In the genomic region with DNA sequence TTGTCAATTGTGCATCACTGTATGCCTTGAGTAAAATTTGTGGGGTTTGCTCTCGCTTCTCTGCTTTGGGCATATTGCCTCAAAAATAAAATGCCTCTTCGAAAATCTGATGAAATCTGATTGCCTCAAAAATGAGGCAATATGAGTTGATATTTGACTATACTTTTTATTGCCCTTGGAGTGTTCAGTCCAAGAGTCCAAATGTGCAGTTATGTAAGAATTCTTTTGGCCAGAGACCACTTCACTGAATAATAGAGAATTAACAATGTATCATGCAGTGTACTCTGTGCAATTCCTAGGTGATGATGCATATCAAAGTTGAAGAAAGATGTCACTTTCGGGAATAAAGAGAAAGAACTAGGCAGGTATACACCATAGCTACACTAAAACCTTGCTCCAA, we compare ENCODE assay signal across 19 cellular contexts.
"Had no signal": no experiment of that assay in that cellular context is flagged by ENCODE, and none has a peak within 500 bp of the region (broad histone marks: within the 10 kb centered on the region; RNA-seq: fewer than 3 reads in every experiment).

No MANE protein-coding gene starts in this region.

- H3K27me3 ChIP-seq: neural progenitor cell, right atrium auricular region, sigmoid colon, suprapubic skin, transverse colon, upper lobe of right lung, uterus had no signal

- H3K9me3 ChIP-seq: left ventricle myocardium inferior, lower lobe of right lung, prostate gland, right atrium auricular region, sigmoid colon, suprapubic skin, transverse colon, upper lobe of right lung, uterus had no signal

- ATAC-seq: effector memory CD8-positive, alpha-beta T cell; lower lobe of right lung; naive thymus-derived CD4-positive, alpha-beta T cell; stimulated activated naive B cell treated with anti-CD40 and anti-IgM and Interleukin-4, amounts not matched to agents 10 μg/mL and 1 μg/mL and 100 μg/mL, for 72 hours; upper lobe of right lung had no signal

- H3K27ac ChIP-seq: left ventricle myocardium inferior, lower lobe of right lung, neural progenitor cell, parathyroid adenoma, prostate gland, right atrium auricular region, suprapubic skin, upper lobe of right lung, uterus had no signal

- H3K4me3 ChIP-seq: left ventricle myocardium inferior, lower lobe of right lung, neural progenitor cell, prostate gland, right atrium auricular region, sigmoid colon, suprapubic skin, transverse colon, upper lobe of right lung, uterus had no signal

- H3K4me1 ChIP-seq: parathyroid adenoma, prostate gland, suprapubic skin, upper lobe of right lung, uterus had no signal

- H3K9ac ChIP-seq: neural progenitor cell, parathyroid adenoma had no signal

- DNase-seq: cortex of kidney; effector memory CD8-positive, alpha-beta T cell; erythroblast; head of caudate nucleus; left ventricle myocardium inferior; lower lobe of right lung; naive thymus-derived CD4-positive, alpha-beta T cell; sigmoid colon; stimulated activated CD4-positive, alpha-beta T cell treated with anti-CD3 and anti-CD28 coated beads, Interleukin-15, amount 100 ng/mL, for 24 hours; stimulated activated CD4-positive, alpha-beta T cell treated with anti-CD3 and anti-CD28 coated beads, Interleukin-2, amount 100 ng/mL, for 48 hours; stimulated activated naive B cell treated with anti-CD40 and anti-IgM and Interleukin-4, amounts not matched to agents 10 μg/mL and 1 μg/mL and 100 μg/mL, for 72 hours; transverse colon; upper lobe of right lung; uterus had no signal

- H3K36me3 ChIP-seq: left ventricle myocardium inferior, neural progenitor cell, prostate gland, right atrium auricular region, sigmoid colon, suprapubic skin, transverse colon, upper lobe of right lung, uterus had no signal
